25 cellular contexts compared by ENCODE assay signal in genomic region chr7:127487381-127487780, GRCh38.
"Had no signal": no experiment of that assay in that cellular context is flagged by ENCODE, and none has a peak within 500 bp of the region (broad histone marks: within the 10 kb centered on the region; RNA-seq: fewer than 3 reads in every experiment).

No MANE protein-coding gene starts in this region.

- H3K36me3 ChIP-seq: neural progenitor cell, ovary, right lobe of liver, sigmoid colon, stomach, thoracic aorta, thyroid gland, tibial nerve, upper lobe of left lung, vagina had no signal

- H3K4me3 ChIP-seq: neural progenitor cell, ovary, psoas muscle, right lobe of liver, sigmoid colon, stomach, thoracic aorta, thyroid gland, tibial nerve, upper lobe of left lung, vagina had no signal

- ATAC-seq: psoas muscle, right cardiac atrium, right lobe of liver had no signal

- H3K4me2 ChIP-seq: neural progenitor cell had no signal

- H3K27ac ChIP-seq: neural progenitor cell, ovary, parathyroid adenoma, psoas muscle, right lobe of liver, sigmoid colon, stomach, thoracic aorta, thyroid gland, tibial nerve, upper lobe of left lung, vagina had no signal

- DNase-seq: occipital lobe; ovary; posterior cingulate gyrus; psoas muscle; right cardiac atrium; right lobe of liver; sigmoid colon; small intestine; stimulated activated CD4-positive, alpha-beta T cell treated with anti-CD3 and anti-CD28 coated beads, Interleukin-2, amount 100 ng/mL, for 24 hours; stimulated activated CD4-positive, alpha-beta T cell treated with anti-CD3 and anti-CD28 coated beads, Interleukin-2, amount 100 ng/mL, for 48 hours; stimulated activated CD4-positive, alpha-beta T cell treated with anti-CD3 and anti-CD28 coated beads, Interleukin-4, amount 100 ng/mL, for 24 hours; stimulated activated naive B cell treated with anti-CD40 and anti-IgM and Interleukin-4, amounts not matched to agents 10 μg/mL and 1 μg/mL and 100 μg/mL, for 72 hours; stimulated activated naive CD4-positive, alpha-beta T cell treated with Interleukin-2 at 50 U/mL for 16 hours; stomach; thyroid gland; upper lobe of left lung had no signal

- H3K4me3 Mint-ChIP-seq: nephron; neural progenitor cell; stimulated activated effector memory CD8-positive, alpha-beta T cell treated with anti-CD3 and anti-CD28 coated beads, Interleukin-12 subunit alpha, Interleukin-12 subunit beta, amount 100 ng/mL, for 72 hours; stimulated activated naive B cell treated with anti-CD40 and anti-IgM and Interleukin-4, amounts not matched to agents 10 μg/mL and 1 μg/mL and 100 μg/mL, for 72 hours; stimulated activated naive CD8-positive, alpha-beta T cell treated with anti-CD3 and anti-CD28 coated beads, Interleukin-15, Interleukin-2, amounts not matched to agents 100 ng/mL and 50 ng/mL, for 24 hours had no signal

- H3K9me3 Mint-ChIP-seq: nephron; neural progenitor cell; stimulated activated effector memory CD8-positive, alpha-beta T cell treated with anti-CD3 and anti-CD28 coated beads, Interleukin-12 subunit alpha, Interleukin-12 subunit beta, amount 100 ng/mL, for 72 hours; stimulated activated naive CD8-positive, alpha-beta T cell treated with anti-CD3 and anti-CD28 coated beads, Interleukin-15, Interleukin-2, amounts not matched to agents 100 ng/mL and 50 ng/mL, for 24 hours had no signal

- H3K36me3 Mint-ChIP-seq: neural progenitor cell; stimulated activated effector memory CD8-positive, alpha-beta T cell treated with anti-CD3 and anti-CD28 coated beads, Interleukin-12 subunit alpha, Interleukin-12 subunit beta, amount 100 ng/mL, for 72 hours; stimulated activated naive B cell treated with anti-CD40 and anti-IgM and Interleukin-4, amounts not matched to agents 10 μg/mL and 1 μg/mL and 100 μg/mL, for 72 hours had no signal

- H3K9ac ChIP-seq: neural progenitor cell, parathyroid adenoma had no signal

- H3K4me1 ChIP-seq: neural progenitor cell, parathyroid adenoma, psoas muscle, right lobe of liver, sigmoid colon, thyroid gland, tibial nerve, upper lobe of left lung, vagina had no signal

- H3K27ac Mint-ChIP-seq: nephron; neural progenitor cell; progenitor cell of endocrine pancreas; stimulated activated effector memory CD8-positive, alpha-beta T cell treated with anti-CD3 and anti-CD28 coated beads, Interleukin-12 subunit alpha, Interleukin-12 subunit beta, amount 100 ng/mL, for 72 hours; stimulated activated naive B cell treated with anti-CD40 and anti-IgM and Interleukin-4, amounts not matched to agents 10 μg/mL and 1 μg/mL and 100 μg/mL, for 72 hours; stimulated activated naive CD8-positive, alpha-beta T cell treated with anti-CD3 and anti-CD28 coated beads, Interleukin-15, Interleukin-2, amounts not matched to agents 100 ng/mL and 50 ng/mL, for 24 hours had no signal

- H3K79me2 ChIP-seq: parathyroid adenoma had no signal

- H3K27me3 ChIP-seq: ovary, right lobe of liver, sigmoid colon, stomach, thyroid gland, tibial nerve, upper lobe of left lung, vagina had no signal

- H3K4me1 Mint-ChIP-seq: nephron; neural progenitor cell; stimulated activated naive B cell treated with anti-CD40 and anti-IgM and Interleukin-4, amounts not matched to agents 10 μg/mL and 1 μg/mL and 100 μg/mL, for 72 hours had no signal
